In genomic region chr1:94296018-94296417, GRCh38 we compare ENCODE assay signal across 14 cellular contexts. TPM values are rescaled to one million over a fixed set of nuclear protein-coding genes. Genes with fewer than 3 reads are reported as not detected.
DNase-seq lines count a peak whose midpoint lies in the region; ATAC-seq and TF ChIP-seq lines count a peak whose summit lies in the region.
"Had no signal": no experiment of that assay in that cellular context is flagged by ENCODE, and none has a peak within 500 bp of the region (broad histone marks: within the 10 kb centered on the region; RNA-seq: fewer than 3 reads in every experiment).

No MANE protein-coding gene starts in this region.

- no peak overlapping the region for H2BK20ac ChIP-seq in IMR-90 (ENCODE audit: low read depth, low read length)

- H3K27ac Mint-ChIP-seq in activated CD4-positive, alpha-beta T cell treated with anti-CD3 and anti-CD28 coated beads, Interleukin-2, amount 10 ng/mL, durations not matched to agents 7 days and 5 days: no peak overlapping the region

- no peak for TF ChIP-seq RAD21 in IMR-90 (IDR thresholded peaks at IDR 0.05; ENCODE audit: low read length)

- H3K14ac ChIP-seq in IMR-90 (replicated peaks; ENCODE audit: low read depth, low read length): no peak overlapping the region

- intact Hi-C loops in IMR-90 (cut with micrococcal nuclease): no loop called here
- intact Hi-C loops in mammary epithelial cell (cut with micrococcal nuclease): no loop called here

- no peak overlapping the region for H2AK9ac ChIP-seq in IMR-90 (replicated peaks; ENCODE audit: low read depth, low read length, poor library complexity)

- no peak overlapping the region for H3K56ac ChIP-seq in IMR-90 (ENCODE audit: extremely low read depth, insufficient read depth, low read length)
- no peak overlapping the region for H3K56ac ChIP-seq in mesendoderm (ENCODE audit: low read length)

- H3K9ac ChIP-seq in IMR-90 (ENCODE audit: low read depth, low read length) (no peak overlapping the region), mammary epithelial cell (ENCODE audit: insufficient read depth, low read length) (no peak overlapping the region), mesendoderm (ENCODE audit: low read length) (no peak overlapping the region)
- H3K9ac ChIP-seq: parathyroid adenoma had no signal

- H3K23ac ChIP-seq in IMR-90 (ENCODE audit: low read depth, low read length) (no peak overlapping the region), mesendoderm (ENCODE audit: low read length) (no peak overlapping the region)

- peaks cover 10% of the 10 kb centered on the region for H3K4me1 ChIP-seq in IMR-90 (ENCODE audit: control insufficient read depth, insufficient read depth, low read length)
- H3K4me1 ChIP-seq in mammary epithelial cell (ENCODE audit: insufficient read depth, low read length): peaks cover 25% of the 10 kb centered on the region
- peaks cover 4% of the 10 kb centered on the region for H3K4me1 ChIP-seq in mesendoderm (ENCODE audit: control insufficient read depth, low read depth, low read length)
- H3K4me1 ChIP-seq: HAP-1 had no signal

- CTCF ChIA-PET in IMR-90 (lab: Yijun Ruan, JAX) (interaction anchor here (0.6 kb wide), 1 partner anchor 45 kb away, joined by 4 read pairs; no protein-coding TSS in a partner anchor), mammary epithelial cell (lab: Charles Lee; ENCODE audit: low non-redundant PET) (no interaction called here)
- CTCF ChIA-PET in activated CD4-positive, alpha-beta T cell treated with anti-CD3 and anti-CD28 coated beads, Interleukin-2, amount 10 ng/mL, durations not matched to agents 7 days and 5 days (lab: Charles Lee): no interaction called here

- peak; percentile 37 for DNase-seq in A172 (ENCODE audit: low spot score)
- DNase-seq in IMR-90: peak; percentile 84
- peak; percentile 67 for DNase-seq in mammary epithelial cell
- DNase-seq in glomerular visceral epithelial cell (ENCODE audit: extremely low spot score): peak; percentile 51
- DNase-seq in stimulated activated CD4-positive, alpha-beta T cell treated with anti-CD3 and anti-CD28 coated beads, Interleukin-1b, Interleukin-23, amount 100 ng/mL, for 48 hours: no peak
- DNase-seq in mesendoderm: no peak
- no peak for DNase-seq in activated CD4-positive, alpha-beta T cell treated with anti-CD3 and anti-CD28 coated beads, Interleukin-2, amount 10 ng/mL, durations not matched to agents 7 days and 5 days
- DNase-seq: activated CD4-positive, alpha-beta T cell treated with anti-CD3 and anti-CD28 coated beads for 1 hour; stimulated activated CD8-positive, alpha-beta memory T cell treated with anti-CD3 and anti-CD28 coated beads, Interleukin-4, amount 100 ng/mL, for 48 hours; T-helper 1 cell; trophoblast cell had no signal

- H2BK5ac ChIP-seq in IMR-90 (ENCODE audit: low read depth, low read length, poor library complexity, severe bottlenecking): no peak overlapping the region
- no peak overlapping the region for H2BK5ac ChIP-seq in mesendoderm (ENCODE audit: low read length)

- no peaks in the 10 kb centered on the region; the same call in 1 of the 2 replicates for H3K9me1 ChIP-seq in IMR-90 (ENCODE audit: insufficient read depth, low read length)

- H3K4ac ChIP-seq in IMR-90 (ENCODE audit: low read depth, low read length): no peak overlapping the region
- no peak overlapping the region for H3K4ac ChIP-seq in mesendoderm (ENCODE audit: low read depth, low read length)

- H3K27ac ChIP-seq in IMR-90 (ENCODE audit: insufficient read depth, low read length) (no peak overlapping the region), mammary epithelial cell (ENCODE audit: insufficient read depth, low read depth, low read length) (no peak overlapping the region), mesendoderm (ENCODE audit: low read depth, low read length) (no peak overlapping the region)

- H4K20me1 ChIP-seq in IMR-90 (ENCODE audit: insufficient read depth, low read length) (no peaks in the 10 kb centered on the region), mammary epithelial cell (ENCODE audit: insufficient read depth, low read length) (no peaks in the 10 kb centered on the region)

- H4K5ac ChIP-seq in IMR-90 (ENCODE audit: low read depth, low read length) (no peak overlapping the region), mesendoderm (ENCODE audit: low read length) (no peak overlapping the region)

- no peaks in the 10 kb centered on the region for H3K36me3 ChIP-seq in IMR-90 (ENCODE audit: control insufficient read depth, insufficient read depth, low read length)
- no peaks in the 10 kb centered on the region for H3K36me3 ChIP-seq in mammary epithelial cell (ENCODE audit: insufficient read depth, low read length)
- H3K36me3 ChIP-seq in mesendoderm (ENCODE audit: control insufficient read depth, insufficient read depth, low read length): no peaks in the 10 kb centered on the region
- H3K36me3 ChIP-seq: HAP-1 had no signal

- no peak overlapping the region for H4K91ac ChIP-seq in IMR-90 (ENCODE audit: insufficient read depth, low read depth, low read length)

- ATAC-seq in IMR-90 (ENCODE audit: low read depth) (peak; percentile 81), GM18868 (IDR thresholded peaks at IDR 0.05; ENCODE audit: unreplicated experiment) (no peak)

- H3K4me2 ChIP-seq in IMR-90 (ENCODE audit: low read depth, low read length) (peak overlapping the region; percentile 6; the same call in 1 of the 2 replicates), mammary epithelial cell (ENCODE audit: insufficient read depth, low read depth, low read length) (no peak overlapping the region), mesendoderm (ENCODE audit: low read length) (no peak overlapping the region)

- H2AK5ac ChIP-seq in IMR-90 (ENCODE audit: low read depth, low read length) (no peak overlapping the region), mesendoderm (ENCODE audit: low read length) (no peak overlapping the region)

- H3K18ac ChIP-seq in IMR-90 (ENCODE audit: low read depth, low read length) (no peak overlapping the region), mesendoderm (ENCODE audit: low read length) (no peak overlapping the region)

- H4K8ac ChIP-seq in IMR-90 (ENCODE audit: low read depth in 2 of 2, low read length in 2 of 2) (no peak overlapping the region), mesendoderm (ENCODE audit: low read depth, low read length) (no peak overlapping the region)

- H3K27me3 ChIP-seq in IMR-90 (ENCODE audit: control insufficient read depth, insufficient read depth, low read length) (no peaks in the 10 kb centered on the region), mammary epithelial cell (ENCODE audit: insufficient read depth, low read length) (no peaks in the 10 kb centered on the region), mesendoderm (ENCODE audit: insufficient read depth, low read length, poor library complexity) (no peaks in the 10 kb centered on the region)

- in situ Hi-C loops in IMR-90 (cut with MboI; ENCODE audit: low sequenced_read_pairs) (no loop called here), mammary epithelial cell (cut with MboI; ENCODE audit: low sequenced_read_pairs in 2 of 2) (no loop called here)

- H3K4me1 Mint-ChIP-seq in activated CD4-positive, alpha-beta T cell treated with anti-CD3 and anti-CD28 coated beads, Interleukin-2, amount 10 ng/mL, durations not matched to agents 7 days and 5 days: no peaks in the 10 kb centered on the region

- no peak for TF ChIP-seq CTCF in IMR-90 (conservative IDR thresholded peaks at IDR 0.05; ENCODE audit: low read depth, low read length)
- no peak for TF ChIP-seq CTCF in mammary epithelial cell (conservative IDR thresholded peaks at IDR 0.05 in 1 of 2, IDR thresholded peaks at IDR 0.05 in 1 of 2; ENCODE audit: extremely low read depth in 1 of 2, insufficient read depth in 1 of 2, low read depth in 1 of 2, low read length in 2 of 2)

- no peaks in the 10 kb centered on the region for H3K79me1 ChIP-seq in IMR-90 (ENCODE audit: low read depth in 1 of 2, low read length in 2 of 2)
- H3K79me1 ChIP-seq in mesendoderm (ENCODE audit: low read length): no peaks in the 10 kb centered on the region

- WGBS in IMR-90 (ENCODE audit: extremely low coverage in 2 of 2, insufficient read length in 1 of 2), 2 experiments: no CpG with 5 or more reads among the region's 5 CpGs
- WGBS in mammary epithelial cell (ENCODE audit: low coverage, missing lambda C conversion rate): 78% methylated on average over 5 of the region's 5 CpGs
- no CpG with 5 or more reads among the region's 5 CpGs for WGBS in mesendoderm (ENCODE audit: extremely low coverage, insufficient coverage, low lambda C conversion rate)

- H3K4me3 ChIP-seq in IMR-90 (ENCODE audit: insufficient read depth, low read depth, low read length): no peak overlapping the region
- no peak overlapping the region for H3K4me3 ChIP-seq in mammary epithelial cell (replicated peaks in 1 of 3; ENCODE audit: insufficient read depth in 1 of 3, low read depth in 2 of 3, low read length in 3 of 3)
- no peak overlapping the region for H3K4me3 ChIP-seq in mesendoderm (ENCODE audit: low read length)
- H3K4me3 ChIP-seq: HAP-1 had no signal

- H2BK120ac ChIP-seq in IMR-90 (ENCODE audit: low read depth, low read length): no peak overlapping the region; the same call in 1 of the 2 replicates
- H2BK120ac ChIP-seq in mesendoderm (ENCODE audit: low read depth, low read length): no peak overlapping the region

- TF ChIP-seq POLR2A in IMR-90 (IDR thresholded peaks at IDR 0.05; ENCODE audit: low read depth, low read length): no peak

- H3K4me3 Mint-ChIP-seq in activated CD4-positive, alpha-beta T cell treated with anti-CD3 and anti-CD28 coated beads, Interleukin-2, amount 10 ng/mL, durations not matched to agents 7 days and 5 days: no peak overlapping the region

- H2BK15ac ChIP-seq in IMR-90 (ENCODE audit: low read depth, low read length) (no peak overlapping the region), mesendoderm (replicated peaks; ENCODE audit: low read depth) (no peak overlapping the region)

- H3K36me3 Mint-ChIP-seq in activated CD4-positive, alpha-beta T cell treated with anti-CD3 and anti-CD28 coated beads, Interleukin-2, amount 10 ng/mL, durations not matched to agents 7 days and 5 days (ENCODE audit: low read depth): no peaks in the 10 kb centered on the region

- peaks cover 14% of the 10 kb centered on the region for H3K27me3 Mint-ChIP-seq in activated CD4-positive, alpha-beta T cell treated with anti-CD3 and anti-CD28 coated beads, Interleukin-2, amount 10 ng/mL, durations not matched to agents 7 days and 5 days

- H3K79me2 ChIP-seq in mammary epithelial cell (ENCODE audit: insufficient read depth, low read length): no peaks in the 10 kb centered on the region
- no peaks in the 10 kb centered on the region for H3K79me2 ChIP-seq in mesendoderm (ENCODE audit: control insufficient read depth, insufficient read depth, low read length)
- H3K79me2 ChIP-seq: parathyroid adenoma had no signal

- BruUV-seq in IMR-90 (replicated peaks; lab: Mats Ljungman, UMichigan) (no TSS peak), mammary epithelial cell (replicated peaks; lab: Mats Ljungman, UMichigan) (no TSS peak)

- dilution Hi-C loops in IMR-90 (cut with HindIII; ENCODE audit: low sequenced_read_pairs, unreplicated experiment) (no loop called here), mammary epithelial cell (cut with HindIII; ENCODE audit: low sequenced_read_pairs) (no loop called here)

- no peaks in the 10 kb centered on the region for H3K9me3 ChIP-seq in IMR-90 (ENCODE audit: control insufficient read depth, insufficient read depth, low read length)
- no peaks in the 10 kb centered on the region for H3K9me3 ChIP-seq in mammary epithelial cell (replicated peaks; ENCODE audit: insufficient read depth, low read length)
- H3K9me3 ChIP-seq: HAP-1 had no signal

- H3K9me3 Mint-ChIP-seq in activated CD4-positive, alpha-beta T cell treated with anti-CD3 and anti-CD28 coated beads, Interleukin-2, amount 10 ng/mL, durations not matched to agents 7 days and 5 days: no peaks in the 10 kb centered on the region

- no peak overlapping the region for H2AFZ ChIP-seq in IMR-90 (replicated peaks; ENCODE audit: low read length, poor library complexity)
- no peak overlapping the region for H2AFZ ChIP-seq in mammary epithelial cell (ENCODE audit: low read depth, low read length)
- H2AFZ ChIP-seq: parathyroid adenoma had no signal

- POLR2A ChIA-PET in IMR-90 (lab: Charles Lee; ENCODE audit: unreplicated experiment): no interaction called here
- POLR2A ChIA-PET in activated CD4-positive, alpha-beta T cell treated with anti-CD3 and anti-CD28 coated beads, Interleukin-2, amount 10 ng/mL, durations not matched to agents 7 days and 5 days (lab: Charles Lee): no interaction called here

RNA-seq across cellular contexts. Expression of gene ARHGAP29, which starts 58.6 kb away (rescaled TPM):
- total RNA-seq in A172 (2014; rRNA removed; shearing (Covaris generic)): 14.1 and 15.4 TPM in 2 replicates
- total RNA-seq in IMR-90 (2012; rRNA removed): 30.3 and 45.3 TPM in 2 replicates
- 15.9 and 19.1 TPM in 2 replicates for polyA plus RNA-seq in IMR-90 (2012; rRNA removed)
- polyA plus RNA-seq in IMR-90 (2012; cell fraction: cytosol; rRNA removed): 3.7 and 4.2 TPM in 2 replicates
- 8.5 and 39.9 TPM in 2 replicates for polyA plus RNA-seq in IMR-90 (2012; cell fraction: nucleus; rRNA removed; ENCODE audit: low replicate concordance)
- 100 to 1,000 TPM in 1 of 2 donors, 10 to 100 TPM in 1; 54.7 to 100 TPM for total RNA-seq in mammary epithelial cell
- 44.6 TPM for polyA plus RNA-seq in mammary epithelial cell
- polyA minus RNA-seq in mammary epithelial cell: 47.1 TPM
- 15.2 TPM for polyA plus RNA-seq in mesendoderm (2013, experiment 1 of 2)
- polyA plus RNA-seq in mesendoderm (2013, experiment 2 of 2): 14.9 TPM
- total RNA-seq in activated CD4-positive, alpha-beta T cell treated with anti-CD3 and anti-CD28 coated beads, Interleukin-2, amount 10 ng/mL, durations not matched to agents 7 days and 5 days: not detected

Comparison
In these comparisons a context has a peak if more than half of its experiments do, and no peak if none do; other contexts are left out.
1. DNase-seq: peak in A172 (single experiment), IMR-90 (single experiment), mammary epithelial cell (single experiment) and glomerular visceral epithelial cell (single experiment); none in stimulated activated CD4-positive, alpha-beta T cell treated with anti-CD3 and anti-CD28 coated beads, Interleukin-1b, Interleukin-23, amount 100 ng/mL, for 48 hours (single experiment), mesendoderm (single experiment) and activated CD4-positive, alpha-beta T cell treated with anti-CD3 and anti-CD28 coated beads, Interleukin-2, amount 10 ng/mL, durations not matched to agents 7 days and 5 days (single experiment).
2. RNA of gene ARHGAP29, which starts 58.6 kb away (total RNA-seq): 54.7 to 100 TPM in mammary epithelial cell, 30.3 to 45.3 TPM in IMR-90 and 14.1 to 15.4 TPM in A172; not detected in activated CD4-positive, alpha-beta T cell treated with anti-CD3 and anti-CD28 coated beads, Interleukin-2, amount 10 ng/mL, durations not matched to agents 7 days and 5 days; every median in the first group is over 10 times any median in the second.